19 cellular contexts compared by ENCODE assay signal in the genomic region with DNA sequence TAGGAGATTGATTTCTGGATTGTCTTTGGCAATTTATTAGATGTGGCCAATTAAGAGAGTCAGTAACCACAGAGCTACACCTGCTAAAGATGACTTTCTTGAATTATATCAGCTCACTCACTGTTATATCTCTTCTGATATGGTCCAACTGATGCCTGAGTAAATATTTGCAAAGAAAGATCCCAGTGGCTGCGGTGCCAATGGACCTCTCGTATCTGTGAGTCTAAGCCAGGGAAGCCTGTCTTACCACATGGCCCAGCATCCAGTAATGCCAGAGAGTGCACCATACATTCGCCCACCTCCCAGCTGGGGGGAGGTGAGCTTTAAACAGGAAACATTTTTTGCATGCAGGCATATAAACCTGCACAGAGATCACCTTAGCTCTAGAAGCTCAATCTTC.
DNase-seq lines count a peak whose midpoint lies in the region; ATAC-seq and TF ChIP-seq lines count a peak whose summit lies in the region.
"Had no signal": no experiment of that assay in that cellular context is flagged by ENCODE, and none has a peak within 500 bp of the region (broad histone marks: within the 10 kb centered on the region; RNA-seq: fewer than 3 reads in every experiment).

No MANE protein-coding gene starts in this region.

- ATAC-seq in HG02678 (IDR thresholded peaks at IDR 0.05; ENCODE audit: unreplicated experiment) = no peak
- ATAC-seq: A549 had no signal

- H3K4me3 ChIP-seq in WERI-Rb-1 (ENCODE audit: low read depth, low read length) = no peak overlapping the region
- H3K4me3 ChIP-seq: A549, BLaER1 had no signal

- TF ChIP-seq CTCF in WERI-Rb-1 (IDR thresholded peaks at IDR 0.05; ENCODE audit: low read depth, low read length) = no peak

- no peak overlapping the region for H3K27ac Mint-ChIP-seq in activated T-cell treated with anti-CD3 and anti-CD28 coated beads, Interleukin-2, amount 50 U/mL, for 24 hours
- H3K27ac Mint-ChIP-seq: T-helper 2 cell treated with Interferon-gamma antibody and Interleukin-4, amounts not matched to agents 5 μg/mL and 100 μg/mL, for 36 hours had no signal

- peak overlapping the region; percentile 53 for H3K27ac ChIP-seq in WERI-Rb-1
- H3K27ac ChIP-seq: A549, BLaER1 had no signal

- H3K36me3 ChIP-seq in WERI-Rb-1 = peaks cover 12% of the 10 kb centered on the region
- H3K36me3 ChIP-seq: BLaER1 had no signal

- no peaks in the 10 kb centered on the region for H3K9me3 ChIP-seq in WERI-Rb-1 (ENCODE audit: severe bottlenecking)
- H3K9me3 ChIP-seq: A549, BLaER1 had no signal

- H3K4me3 Mint-ChIP-seq in activated T-cell treated with anti-CD3 and anti-CD28 coated beads, Interleukin-2, amount 50 U/mL, for 24 hours = no peak overlapping the region
- H3K4me3 Mint-ChIP-seq: CD4-positive, alpha-beta memory T cell; T-helper 2 cell treated with Interferon-gamma antibody and Interleukin-4, amounts not matched to agents 5 μg/mL and 100 μg/mL, for 36 hours had no signal

- no peaks in the 10 kb centered on the region for H3K9me3 Mint-ChIP-seq in activated T-cell treated with anti-CD3 and anti-CD28 coated beads, Interleukin-2, amount 50 U/mL, for 24 hours
- H3K9me3 Mint-ChIP-seq: CD4-positive, alpha-beta memory T cell; T-helper 2 cell treated with Interferon-gamma antibody and Interleukin-4, amounts not matched to agents 5 μg/mL and 100 μg/mL, for 36 hours had no signal

- H3K36me3 Mint-ChIP-seq in activated T-cell treated with anti-CD3 and anti-CD28 coated beads, Interleukin-2, amount 50 U/mL, for 24 hours (ENCODE audit: low read depth) = peaks cover 74% of the 10 kb centered on the region

- no peaks in the 10 kb centered on the region for H3K27me3 Mint-ChIP-seq in activated T-cell treated with anti-CD3 and anti-CD28 coated beads, Interleukin-2, amount 50 U/mL, for 24 hours
- H3K27me3 Mint-ChIP-seq: CD4-positive, alpha-beta memory T cell had no signal

- H3K4me1 Mint-ChIP-seq in activated T-cell treated with anti-CD3 and anti-CD28 coated beads, Interleukin-2, amount 50 U/mL, for 24 hours (ENCODE audit: low read depth) = no peaks in the 10 kb centered on the region

- no peaks in the 10 kb centered on the region for H3K27me3 ChIP-seq in WERI-Rb-1 (ENCODE audit: insufficient read depth, low read depth, severe bottlenecking)
- H3K27me3 ChIP-seq: BLaER1 had no signal

- DNase-seq in NCI-H2196 treated with DMSO at 0.1 percent for 48 hours (lab: John Stamatoyannopoulos, UW; ENCODE audit: unreplicated experiment) (peak; percentile 14), NCI-H2196 (lab: John Stamatoyannopoulos, UW; ENCODE audit: unreplicated experiment) (no peak), COLO668 (lab: John Stamatoyannopoulos, UW; ENCODE audit: unreplicated experiment) (peak; percentile 68), NCI-H1092 treated with DMSO at 0.1 percent for 48 hours (lab: John Stamatoyannopoulos, UW) (peak; percentile 87), WERI-Rb-1 (no peak), HPDE6-E6E7 (ENCODE audit: extremely low spot score) (no peak)
- DNase-seq in activated T-cell treated with anti-CD3 and anti-CD28 coated beads, Interleukin-2, amount 50 U/mL, for 24 hours = no peak
- DNase-seq: Calu3; CD4-positive, alpha-beta memory T cell; GF-D8; H7; Kasumi-1; NCI-H2029; OCI-M1; Right ventricle myocardium superior had no signal

Comparison
In these comparisons a context has a peak if more than half of its experiments do, and no peak if none do; other contexts are left out.
1. DNase-seq: peak in NCI-H2196 treated with DMSO at 0.1 percent for 48 hours (single experiment), COLO668 (single experiment) and NCI-H1092 treated with DMSO at 0.1 percent for 48 hours (single experiment); none in NCI-H2196 (single experiment), WERI-Rb-1 (single experiment), activated T-cell treated with anti-CD3 and anti-CD28 coated beads, Interleukin-2, amount 50 U/mL, for 24 hours (single experiment) and HPDE6-E6E7 (single experiment).